ENCODE assay signal across 35 cellular contexts in the genomic region with DNA sequence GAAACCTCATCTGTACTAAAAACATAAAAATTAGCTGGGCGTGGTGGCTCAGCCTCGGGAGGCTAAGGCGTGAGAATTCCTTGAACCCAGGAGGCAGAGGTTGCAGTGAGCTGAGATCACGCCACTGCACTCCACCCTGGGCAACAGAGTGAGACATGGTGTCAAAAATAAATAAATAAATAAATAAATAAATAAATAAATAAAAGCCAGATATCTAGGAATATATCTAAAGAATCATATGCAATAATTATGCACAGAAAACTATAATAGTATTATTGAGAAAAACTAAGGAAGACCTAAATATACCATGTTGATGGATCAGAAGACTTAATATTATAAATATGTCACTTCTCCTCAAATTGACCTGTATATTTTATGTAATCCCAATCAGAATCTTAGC.
"Had no signal": no experiment of that assay in that cellular context is flagged by ENCODE, and none has a peak within 500 bp of the region (broad histone marks: within the 10 kb centered on the region; RNA-seq: fewer than 3 reads in every experiment).

No MANE protein-coding gene starts in this region.

- H3K4me3 ChIP-seq: MG63 had no signal

- DNase-seq: Karpas-422, Kasumi-1, MG63, MM.1S, MV-4-11, NCI-H1048, NCI-H1092, NCI-H1092 treated with DMSO at 0.1 percent for 48 hours, NCI-H1105, NCI-H1105 treated with DMSO at 0.1 percent for 48 hours, NCI-H1417, NCI-H1417 treated with DMSO at 0.1 percent for 48 hours, NCI-H1436, NCI-H1436 treated with DMSO at 0.1 percent for 48 hours, NCI-H146, NCI-H1694, NCI-H1694 treated with DMSO at 0.1 percent for 48 hours, NCI-H187, NCI-H187 treated with DMSO at 0.1 percent for 48 hours, NCI-H1930, NCI-H2029, NCI-H2029 treated with DMSO at 0.1 percent for 48 hours, NCI-H2081, NCI-H2081 treated with DMSO at 0.1 percent for 48 hours, NCI-H2107, NCI-H2171, NCI-H2171 treated with DMSO at 0.1 percent for 48 hours, NCI-H2227 treated with DMSO at 0.1 percent for 48 hours, NCI-H226, NCI-H345, NCI-H446, NCI-H446 treated with DMSO at 0.1 percent for 48 hours, NCI-H510A, NCI-H510A treated with DMSO at 0.1 percent for 48 hours, NCI-H524 had no signal

- H3K27me3 ChIP-seq: MG63 had no signal
